8 cellular contexts compared by ENCODE assay signal in genomic region chr17:29615492-29616299, GRCh38. TPM values are rescaled to one million over a fixed set of nuclear protein-coding genes. Genes with fewer than 3 reads are reported as not detected.
DNase-seq lines count a peak whose midpoint lies in the region; ATAC-seq, FAIRE-seq and TF ChIP-seq lines count a peak whose summit lies in the region.

No MANE protein-coding gene starts in this region.

- H3K27ac ChIP-seq in DOHH2 (ENCODE audit: low read depth, low read length) (no peak overlapping the region), endothelial cell of umbilical vein (ENCODE audit: insufficient read depth, low read depth, low read length) (no peak overlapping the region), mesodermal cell (ENCODE audit: low read depth, low read length, severe bottlenecking) (no peak overlapping the region)

- H3K4me1 ChIP-seq in DOHH2 (ENCODE audit: control insufficient read depth, low read length) (peaks cover 50% of the 10 kb centered on the region), endothelial cell of umbilical vein (ENCODE audit: control insufficient read depth, extremely low read depth, insufficient read depth, low read length) (peaks cover 31% of the 10 kb centered on the region), mesodermal cell (ENCODE audit: control insufficient read depth, insufficient read depth, low read length, poor library complexity, severe bottlenecking) (peaks cover 31% of the 10 kb centered on the region)

- H2AFZ ChIP-seq in endothelial cell of umbilical vein (ENCODE audit: low read depth, low read length), result peak overlapping the region; percentile 89

- DNase-seq in NCI-H774 (lab: John Stamatoyannopoulos, UW) (peak; percentile 89), activated T-cell treated with anti-CD3 and anti-CD28 coated beads for 48 hours (ENCODE audit: low read depth) (peak; percentile 86), endothelial cell of umbilical vein (ENCODE audit: low read depth, low spot score) (peak; percentile 87), NK-92 (lab: John Stamatoyannopoulos, UW; ENCODE audit: unreplicated experiment) (no peak)
- DNase-seq in stimulated activated CD8-positive, alpha-beta memory T cell treated with anti-CD3 and anti-CD28 coated beads, Interleukin-15, amount 100 ng/mL, for 4 hours (ENCODE audit: low read depth in 2 of 2), result peak; percentile 66 to 71

- ATAC-seq in HG02623 (IDR thresholded peaks at IDR 0.05; ENCODE audit: unreplicated experiment), result peak; percentile 58

- BruUV-seq in endothelial cell of umbilical vein (replicated peaks; lab: Mats Ljungman, UMichigan), result no TSS peak

- intact Hi-C loops in endothelial cell of umbilical vein (cut with micrococcal nuclease), result loop anchor here (1.0 to 5.0 kb wide), 3 partner anchors 48 to 478 kb away; partner anchors contain the start of genes ABHD15 and TP53I13

- no peaks in the 10 kb centered on the region for H3K9me2 ChIP-seq in DOHH2 (replicated peaks; ENCODE audit: control insufficient read depth, low read length)

- no peak overlapping the region for H3K9ac ChIP-seq in endothelial cell of umbilical vein (replicated peaks; ENCODE audit: extremely low read depth, insufficient read depth, low read length)

- no peaks in the 10 kb centered on the region for H3K9me3 ChIP-seq in DOHH2 (ENCODE audit: control insufficient read depth, insufficient read depth, low read length)
- no peaks in the 10 kb centered on the region for H3K9me3 ChIP-seq in endothelial cell of umbilical vein (replicated peaks; ENCODE audit: control insufficient read depth, insufficient read depth, low read length)
- H3K9me3 ChIP-seq in mesodermal cell (ENCODE audit: control insufficient read depth, low read length), result peaks cover 5% of the 10 kb centered on the region

- peak; percentile 75 for TF ChIP-seq POLR2A in endothelial cell of umbilical vein (IDR thresholded peaks at IDR 0.05; ENCODE audit: low read depth, low read length)

- H3K4me3 ChIP-seq in DOHH2 (ENCODE audit: low read length) (peak overlapping the region; percentile 70), endothelial cell of umbilical vein (replicated peaks in 1 of 3; ENCODE audit: insufficient read depth in 1 of 3, low read depth in 1 of 3, low read length in 3 of 3) (peak overlapping the region in 2 of 3 experiments; percentile 18 to 28), mesodermal cell (ENCODE audit: extremely low read depth, insufficient read depth, low read length, poor library complexity, severe bottlenecking) (peak overlapping the region; percentile 36)

- H3K79me2 ChIP-seq in DOHH2 (ENCODE audit: control insufficient read depth, low read length) (no peaks in the 10 kb centered on the region), endothelial cell of umbilical vein (ENCODE audit: control insufficient read depth, insufficient read depth, low read length) (no peaks in the 10 kb centered on the region)

- peaks cover 13% of the 10 kb centered on the region for H3K27me3 ChIP-seq in DOHH2 (ENCODE audit: control insufficient read depth, low read length)
- no peaks in the 10 kb centered on the region for H3K27me3 ChIP-seq in endothelial cell of umbilical vein (ENCODE audit: control insufficient read depth in 2 of 2, insufficient read depth in 2 of 2, low read length in 2 of 2)

- CTCF ChIA-PET in endothelial cell of umbilical vein (lab: Charles Lee), result interaction anchor here (0.6 to 6.9 kb wide), 16 partner anchors 21 to 492 kb away, joined by 3 to 120 read pairs (median 5); partner anchors contain the start of genes ABHD15, ANKRD13B, SSH2 and TP53I13

- FAIRE-seq in endothelial cell of umbilical vein (lab: Jason Lieb, UNC), result peak; percentile 87

- 5 to 7% methylated on average over 62 of the region's 74 CpGs for WGBS in mesodermal cell (ENCODE audit: insufficient coverage in 2 of 2), 2 experiments

- peaks cover 3% of the 10 kb centered on the region for H3F3A ChIP-seq in DOHH2 (ENCODE audit: control insufficient read depth, insufficient read depth)

- TF ChIP-seq CTCF in DOHH2 (IDR thresholded peaks at IDR 0.05; ENCODE audit: low read depth, low read length, poor library complexity, severe bottlenecking), result no peak
- peak in 1 of 2 donors; percentile 2 for TF ChIP-seq CTCF in endothelial cell of umbilical vein (IDR thresholded peaks at IDR 0.05; ENCODE audit: extremely low read depth in 1 of 2, insufficient read depth in 1 of 2, low read depth in 1 of 2, low read length in 2 of 2)

- H3K9me1 ChIP-seq in endothelial cell of umbilical vein (replicated peaks; ENCODE audit: control insufficient read depth, extremely low read depth, insufficient read depth, low read length), result no peaks in the 10 kb centered on the region

- POLR2A ChIA-PET in endothelial cell of umbilical vein (lab: Charles Lee), result interaction anchor here (1.6 kb wide), 1 partner anchor 322 kb away, joined by 5 read pairs; the partner anchor contains the start of gene NUFIP2

- H4K20me1 ChIP-seq in DOHH2 (ENCODE audit: control insufficient read depth, insufficient read depth, low read depth, low read length), result peaks cover 17% of the 10 kb centered on the region
- H4K20me1 ChIP-seq in endothelial cell of umbilical vein (replicated peaks; ENCODE audit: control insufficient read depth, extremely low read depth, insufficient read depth, low read length), result no peaks in the 10 kb centered on the region

- H3K36me3 ChIP-seq in DOHH2 (ENCODE audit: control insufficient read depth, low read length) (peaks cover 9% of the 10 kb centered on the region; the same call in 1 of the 2 replicates), endothelial cell of umbilical vein (ENCODE audit: control insufficient read depth in 2 of 2, extremely low read depth in 1 of 2, insufficient read depth in 2 of 2, low read length in 2 of 2) (peaks cover 0 to 1% of the 10 kb centered on the region in 2 experiments), mesodermal cell (ENCODE audit: control insufficient read depth, insufficient read depth, low read length) (peaks cover 4% of the 10 kb centered on the region)

- H3K4me2 ChIP-seq in DOHH2 (ENCODE audit: low read length), result peak overlapping the region; percentile 78
- peak overlapping the region; percentile 67 for H3K4me2 ChIP-seq in endothelial cell of umbilical vein (ENCODE audit: insufficient read depth, low read length)

- dilution Hi-C loops in endothelial cell of umbilical vein (cut with MboI; ENCODE audit: extremely low pct_ligation_motif_present, low sequenced_read_pairs), result no loop called here

RNA-seq across cellular contexts. Expression of gene CORO6, which starts 7.0 kb away (rescaled TPM):
- 7.8 and 10.7 TPM in 2 replicates for total RNA-seq in endothelial cell of umbilical vein
- polyA plus RNA-seq in endothelial cell of umbilical vein, result 14.7 and 22.0 TPM in 2 replicates
- 1.5 and 3.2 TPM in 2 replicates for polyA plus RNA-seq in endothelial cell of umbilical vein (2011; cell fraction: cytosol; rRNA removed)
- polyA plus RNA-seq in endothelial cell of umbilical vein (2011; cell fraction: nucleus; rRNA removed), result 151 and 191 TPM in 2 replicates
- polyA plus RNA-seq in endothelial cell of umbilical vein (2012), result 4.1 and 8.8 TPM in 2 replicates
- 11.2 and 17.2 TPM in 2 replicates for polyA minus RNA-seq in endothelial cell of umbilical vein
- 0.82 TPM for polyA minus RNA-seq in endothelial cell of umbilical vein (2011; cell fraction: cytosol; rRNA and poly(A)+ RNA removed)
- 14.9 and 17.6 TPM in 2 replicates for polyA minus RNA-seq in endothelial cell of umbilical vein (2011; cell fraction: nucleus; rRNA and poly(A)+ RNA removed)
- polyA plus RNA-seq in mesodermal cell (2013, experiment 1 of 2), result 21.6 TPM
- polyA plus RNA-seq in mesodermal cell (2013, experiment 2 of 2), result 16.5 TPM

RNA-seq across cellular contexts. Expression of gene ANKRD13B, which starts 22.8 kb away (rescaled TPM):
- total RNA-seq in endothelial cell of umbilical vein, result 21.1 and 22.8 TPM in 2 replicates
- polyA plus RNA-seq in endothelial cell of umbilical vein, result 23.2 and 26.7 TPM in 2 replicates
- polyA plus RNA-seq in endothelial cell of umbilical vein (2011; cell fraction: cytosol; rRNA removed), result 10.5 and 15.8 TPM in 2 replicates
- 92.5 and 94.8 TPM in 2 replicates for polyA plus RNA-seq in endothelial cell of umbilical vein (2011; cell fraction: nucleus; rRNA removed)
- 25.3 and 34.7 TPM in 2 replicates for polyA plus RNA-seq in endothelial cell of umbilical vein (2012)
- polyA minus RNA-seq in endothelial cell of umbilical vein, result 15.5 and 20.3 TPM in 2 replicates
- polyA minus RNA-seq in endothelial cell of umbilical vein (2011; cell fraction: cytosol; rRNA and poly(A)+ RNA removed), result 21.3 TPM
- 17.8 and 28.5 TPM in 2 replicates for polyA minus RNA-seq in endothelial cell of umbilical vein (2011; cell fraction: nucleus; rRNA and poly(A)+ RNA removed)
- 10.7 TPM for polyA plus RNA-seq in mesodermal cell (2013, experiment 1 of 2)
- polyA plus RNA-seq in mesodermal cell (2013, experiment 2 of 2), result 5.9 TPM

RNA-seq across cellular contexts. Expression of gene GIT1, which starts 26.2 kb away (rescaled TPM):
- 82.0 and 92.5 TPM in 2 replicates for total RNA-seq in endothelial cell of umbilical vein
- polyA plus RNA-seq in endothelial cell of umbilical vein, result 75.5 and 97.5 TPM in 2 replicates
- polyA plus RNA-seq in endothelial cell of umbilical vein (2011; cell fraction: cytosol; rRNA removed), result 74.6 and 75.7 TPM in 2 replicates
- 118 and 146 TPM in 2 replicates for polyA plus RNA-seq in endothelial cell of umbilical vein (2011; cell fraction: nucleus; rRNA removed)
- polyA plus RNA-seq in endothelial cell of umbilical vein (2012), result 63.1 and 66.3 TPM in 2 replicates
- 63.9 and 96.6 TPM in 2 replicates for polyA minus RNA-seq in endothelial cell of umbilical vein
- polyA minus RNA-seq in endothelial cell of umbilical vein (2011; cell fraction: cytosol; rRNA and poly(A)+ RNA removed), result 44.4 TPM
- 40.9 and 60.4 TPM in 2 replicates for polyA minus RNA-seq in endothelial cell of umbilical vein (2011; cell fraction: nucleus; rRNA and poly(A)+ RNA removed)
- 57.7 TPM for polyA plus RNA-seq in mesodermal cell (2013, experiment 1 of 2)
- 43.1 TPM for polyA plus RNA-seq in mesodermal cell (2013, experiment 2 of 2)

RNA-seq across cellular contexts. Expression of gene TP53I13, which starts 47.2 kb away (rescaled TPM):
- 33.8 and 41.1 TPM in 2 replicates for total RNA-seq in endothelial cell of umbilical vein
- polyA plus RNA-seq in endothelial cell of umbilical vein, result 42.7 and 72.3 TPM in 2 replicates
- 19.3 and 35.8 TPM in 2 replicates for polyA plus RNA-seq in endothelial cell of umbilical vein (2011; cell fraction: cytosol; rRNA removed)
- polyA plus RNA-seq in endothelial cell of umbilical vein (2011; cell fraction: nucleus; rRNA removed), result 93.1 and 99.6 TPM in 2 replicates
- 22.6 and 36.1 TPM in 2 replicates for polyA plus RNA-seq in endothelial cell of umbilical vein (2012)
- 12.9 and 23.4 TPM in 2 replicates for polyA minus RNA-seq in endothelial cell of umbilical vein
- polyA minus RNA-seq in endothelial cell of umbilical vein (2011; cell fraction: cytosol; rRNA and poly(A)+ RNA removed), result 18.9 TPM
- 7.2 and 21.1 TPM in 2 replicates for polyA minus RNA-seq in endothelial cell of umbilical vein (2011; cell fraction: nucleus; rRNA and poly(A)+ RNA removed)
- 42.6 TPM for polyA plus RNA-seq in mesodermal cell (2013, experiment 1 of 2)
- polyA plus RNA-seq in mesodermal cell (2013, experiment 2 of 2), result 31.8 TPM

RNA-seq across cellular contexts. Expression of gene ABHD15, which starts 48.9 kb away (rescaled TPM):
- 5.6 and 5.9 TPM in 2 replicates for total RNA-seq in endothelial cell of umbilical vein
- 3.8 and 4.7 TPM in 2 replicates for polyA plus RNA-seq in endothelial cell of umbilical vein
- polyA plus RNA-seq in endothelial cell of umbilical vein (2011; cell fraction: cytosol; rRNA removed), result 3.7 and 4.2 TPM in 2 replicates
- polyA plus RNA-seq in endothelial cell of umbilical vein (2011; cell fraction: nucleus; rRNA removed), result 3.1 and 3.4 TPM in 2 replicates
- polyA plus RNA-seq in endothelial cell of umbilical vein (2012), result 6.1 TPM in 2 replicates
- 5.5 and 8.6 TPM in 2 replicates for polyA minus RNA-seq in endothelial cell of umbilical vein
- 7.7 TPM for polyA minus RNA-seq in endothelial cell of umbilical vein (2011; cell fraction: cytosol; rRNA and poly(A)+ RNA removed)
- polyA minus RNA-seq in endothelial cell of umbilical vein (2011; cell fraction: nucleus; rRNA and poly(A)+ RNA removed), result 1.8 and 2.7 TPM in 2 replicates
- 1.4 TPM for polyA plus RNA-seq in mesodermal cell (2013, experiment 1 of 2)
- polyA plus RNA-seq in mesodermal cell (2013, experiment 2 of 2), result 1.5 TPM
